ENCODE assay signal across 25 cellular contexts in genomic region chr2:144914113-144914512, GRCh38.
"Had no signal": no experiment of that assay in that cellular context is flagged by ENCODE, and none has a peak within 500 bp of the region (broad histone marks: within the 10 kb centered on the region; RNA-seq: fewer than 3 reads in every experiment).

No MANE protein-coding gene starts in this region.

- H3K27ac ChIP-seq: epithelial cell of prostate, esophagus muscularis mucosa, heart left ventricle, parathyroid adenoma, psoas muscle, spleen, tibial artery, upper lobe of left lung, uterus had no signal

- H3K9ac ChIP-seq: parathyroid adenoma had no signal

- H3K79me2 ChIP-seq: parathyroid adenoma had no signal

- H3K4me1 ChIP-seq: esophagus muscularis mucosa, heart left ventricle, parathyroid adenoma, psoas muscle, spleen, tibial artery, upper lobe of left lung, uterus had no signal

- FAIRE-seq: endometrium had no signal

- H2AFZ ChIP-seq: parathyroid adenoma had no signal

- ATAC-seq: heart left ventricle; left colon; left ventricle myocardium superior; psoas muscle; sciatic nerve; stimulated activated memory B cell treated with anti-CD40 and anti-IgM and Interleukin-4, amounts not matched to agents 10 μg/mL and 1 μg/mL and 100 μg/mL, for 72 hours had no signal

- H3K9me3 ChIP-seq: esophagus muscularis mucosa, psoas muscle, tibial artery, upper lobe of left lung had no signal

- H3K4me3 ChIP-seq: esophagus muscularis mucosa, heart left ventricle, lung, psoas muscle, spleen, tibial artery, upper lobe of left lung, uterus had no signal

- H3K36me3 ChIP-seq: esophagus muscularis mucosa, heart left ventricle, spleen, tibial artery, upper lobe of left lung, uterus had no signal

- DNase-seq: effector memory CD4-positive, alpha-beta T cell; foreskin melanocyte; heart left ventricle; hippocampal formation; left colon; left ventricle myocardium superior; mesendoderm; naive B cell; occipital lobe; psoas muscle; retina; spleen; stimulated activated CD4-positive, alpha-beta T cell treated with anti-CD3 and anti-CD28 coated beads, Interleukin-15, amount 100 ng/mL, for 24 hours; stimulated activated CD4-positive, alpha-beta T cell treated with anti-CD3 and anti-CD28 coated beads, Interleukin-1b, Interleukin-23, amount 100 ng/mL, for 48 hours; stimulated activated CD4-positive, alpha-beta T cell treated with anti-CD3 and anti-CD28 coated beads, Interleukin-4, amount 100 ng/mL, for 24 hours; tibial artery; upper lobe of left lung; uterus had no signal

- H3K27me3 ChIP-seq: esophagus muscularis mucosa, heart left ventricle, spleen, tibial artery, upper lobe of left lung, uterus had no signal
